Comparison of ENCODE assay signal across 8 cellular contexts in genomic region chr15:41811432-41812195, GRCh38. TPM values are rescaled to one million over a fixed set of nuclear protein-coding genes. Genes with fewer than 3 reads are reported as not detected.
DNase-seq lines count a peak whose midpoint lies in the region; ATAC-seq and TF ChIP-seq lines count a peak whose summit lies in the region.

No MANE protein-coding gene starts in this region.

- no peak overlapping the region for H3K4me2 ChIP-seq in Karpas-422 (ENCODE audit: low read depth, low read length, poor library complexity, severe bottlenecking)

- H3K9ac ChIP-seq in Karpas-422 (ENCODE audit: low read length) = no peak overlapping the region

- no peaks in the 10 kb centered on the region for H3K9me3 ChIP-seq in Karpas-422 (ENCODE audit: low read length)
- H3K9me3 ChIP-seq in SJSA1 (replicated peaks) = no peaks in the 10 kb centered on the region; the same call in 1 of the 2 replicates
- no peaks in the 10 kb centered on the region for H3K9me3 ChIP-seq in tibial nerve

- H3K79me2 ChIP-seq in Karpas-422 (ENCODE audit: low read length) = no peaks in the 10 kb centered on the region; the same call in 1 of the 2 replicates

- TF ChIP-seq POLR2A in tibial nerve (IDR thresholded peaks at IDR 0.05) = no peak

- H3K27me3 ChIP-seq in Karpas-422 (ENCODE audit: low read length) = no peaks in the 10 kb centered on the region
- no peaks in the 10 kb centered on the region for H3K27me3 ChIP-seq in SJSA1 (replicated peaks)
- H3K27me3 ChIP-seq in tibial nerve = no peaks in the 10 kb centered on the region

- no peak overlapping the region for H3K4me3 Mint-ChIP-seq in osteocyte (ENCODE audit: unreplicated experiment)

- no peak overlapping the region for H3K4me3 ChIP-seq in Karpas-422 (ENCODE audit: low read length)
- no peak overlapping the region for H3K4me3 ChIP-seq in SJSA1
- no peak overlapping the region for H3K4me3 ChIP-seq in tibial nerve

- H4K20me1 ChIP-seq in Karpas-422 (ENCODE audit: insufficient read depth, low read depth, low read length) = no peaks in the 10 kb centered on the region

- no peaks in the 10 kb centered on the region for H3K27me3 Mint-ChIP-seq in osteocyte (ENCODE audit: unreplicated experiment)

- H3K27ac ChIP-seq in Karpas-422 (ENCODE audit: low read length) = no peak overlapping the region
- no peak overlapping the region for H3K27ac ChIP-seq in SJSA1
- H3K27ac ChIP-seq in tibial nerve = peak overlapping the region in 1 of 4 donors; percentile 50

- DNase-seq in GDM1 (lab: John Stamatoyannopoulos, UW) = peak; percentile 54
- peak; percentile 90 for DNase-seq in Karpas-422
- peak; percentile 77 to 85 for DNase-seq in SJSA1 (ENCODE audit: low read depth in 1 of 2, low spot score in 2 of 2)
- peak; percentile 89 for DNase-seq in activated effector memory CD4-positive, alpha-beta T cell treated with anti-CD3 and anti-CD28 coated beads, Interleukin-2, amount 50 U/mL, for 16 hours
- peak; percentile 65 for DNase-seq in foreskin melanocyte
- DNase-seq in osteocyte (ENCODE audit: extremely low spot score, unreplicated experiment) = peak; percentile 92
- DNase-seq in tibial nerve (ENCODE audit: low spot score in 2 of 2) = peak; percentile 80 to 91

- H3K4me1 ChIP-seq in Karpas-422 (ENCODE audit: low read length) = peaks cover 26% of the 10 kb centered on the region
- peaks cover 22% of the 10 kb centered on the region for H3K4me1 ChIP-seq in SJSA1 (replicated peaks)
- peaks cover 0 to 22% (median 4%) of the 10 kb centered on the region in 4 donors for H3K4me1 ChIP-seq in tibial nerve

- H3K4me1 Mint-ChIP-seq in osteocyte (ENCODE audit: unreplicated experiment) = peaks cover 5% of the 10 kb centered on the region

- TF ChIP-seq CTCF in osteocyte (IDR thresholded peaks at IDR 0.05) = peak; percentile 88
- peak; percentile 79 to 93 (median 90) for TF ChIP-seq CTCF in tibial nerve (IDR thresholded peaks at IDR 0.05)

- no peak overlapping the region for H3K27ac Mint-ChIP-seq in osteocyte (ENCODE audit: unreplicated experiment)

- no peak overlapping the region for H2AFZ ChIP-seq in Karpas-422 (ENCODE audit: low read length)

- H3K9me2 ChIP-seq in Karpas-422 (replicated peaks; ENCODE audit: insufficient read depth, low read length) = no peaks in the 10 kb centered on the region

- peaks cover 15% of the 10 kb centered on the region for H3K36me3 Mint-ChIP-seq in osteocyte (ENCODE audit: unreplicated experiment)

- no peaks in the 10 kb centered on the region for H3K9me3 Mint-ChIP-seq in osteocyte (ENCODE audit: unreplicated experiment)

- no peak for ATAC-seq in GM19455 (IDR thresholded peaks at IDR 0.05; ENCODE audit: unreplicated experiment)

- peak in 1 of 2 donors; percentile 39 for TF ChIP-seq EP300 in tibial nerve (IDR thresholded peaks at IDR 0.05)

- H3K36me3 ChIP-seq in Karpas-422 (ENCODE audit: insufficient read depth, low read length) (no peaks in the 10 kb centered on the region), SJSA1 (peaks cover 40% of the 10 kb centered on the region), tibial nerve (peaks cover 0 to 49% (median 9%) of the 10 kb centered on the region in 3 donors)

- WGBS in tibial nerve, 2 donors = 29 to 46% methylated on average over 13 to 18 of the region's 18 CpGs

RNA-seq across cellular contexts. Expression of gene JMJD7, which starts 16.3 kb away (rescaled TPM):
- total RNA-seq in Karpas-422 (2014; rRNA removed; shearing (Covaris generic); ENCODE audit: low replicate concordance) = 2.8 and 9.2 TPM in 2 replicates
- total RNA-seq in SJSA1 (2014; rRNA removed; shearing (Covaris generic)) = 7.1 and 9.4 TPM in 2 replicates
- total RNA-seq in osteocyte (9.1 and 14.0 TPM in 2 replicates), tibial nerve (10 to 100 TPM in 3 of 4 donors, 1 to 10 TPM in 1; 9.0 to 16.8 (median 12.0) TPM)

RNA-seq across cellular contexts. Expression of gene PLA2G4B, which starts 27.0 kb away (rescaled TPM):
- total RNA-seq in Karpas-422 (2014; rRNA removed; shearing (Covaris generic); ENCODE audit: low replicate concordance) = 2.2 and 6.1 TPM in 2 replicates
- 2.2 and 2.7 TPM in 2 replicates for total RNA-seq in SJSA1 (2014; rRNA removed; shearing (Covaris generic))
- 3.2 and 6.9 TPM in 2 replicates for total RNA-seq in osteocyte
- total RNA-seq in tibial nerve = 1 to 10 TPM; 1.8 to 8.7 (median 4.5) TPM

RNA-seq across cellular contexts. Expression of gene MAPKBP1, which starts 37.3 kb away (rescaled TPM):
- 17.8 and 29.8 TPM in 2 replicates for total RNA-seq in Karpas-422 (2014; rRNA removed; shearing (Covaris generic); ENCODE audit: low replicate concordance)
- total RNA-seq in SJSA1 (2014; rRNA removed; shearing (Covaris generic)) = 5.3 and 12.9 TPM in 2 replicates
- total RNA-seq in osteocyte = 28.0 and 34.2 TPM in 2 replicates
- 10 to 100 TPM; 22.1 to 54.6 (median 36.6) TPM for total RNA-seq in tibial nerve
